ENCODE assay signal across 1 cellular context in genomic region chr19:18475762-18476331, GRCh38.
A peak's percentile ranks its signal among the peaks of the same experiment; 100 is the strongest.
TF ChIP-seq lines count a peak whose summit lies in the region.

No MANE protein-coding gene starts in this region.

TF ChIP-seq in K562, 482 proteins besides CTCF, POLR2A, EP300 and RAD21:
- TF ChIP-seq POLR2G (IDR thresholded peaks at IDR 0.05; ENCODE audit: low read depth, low read length) (0 out of 2 replicates have a peak, but pooled peaks have one; percentile 11), JUNB (CRISPR knock-in tag; conservative IDR thresholded peaks at IDR 0.05) (no peak)
- TF ChIP-seq, protein P1, sequence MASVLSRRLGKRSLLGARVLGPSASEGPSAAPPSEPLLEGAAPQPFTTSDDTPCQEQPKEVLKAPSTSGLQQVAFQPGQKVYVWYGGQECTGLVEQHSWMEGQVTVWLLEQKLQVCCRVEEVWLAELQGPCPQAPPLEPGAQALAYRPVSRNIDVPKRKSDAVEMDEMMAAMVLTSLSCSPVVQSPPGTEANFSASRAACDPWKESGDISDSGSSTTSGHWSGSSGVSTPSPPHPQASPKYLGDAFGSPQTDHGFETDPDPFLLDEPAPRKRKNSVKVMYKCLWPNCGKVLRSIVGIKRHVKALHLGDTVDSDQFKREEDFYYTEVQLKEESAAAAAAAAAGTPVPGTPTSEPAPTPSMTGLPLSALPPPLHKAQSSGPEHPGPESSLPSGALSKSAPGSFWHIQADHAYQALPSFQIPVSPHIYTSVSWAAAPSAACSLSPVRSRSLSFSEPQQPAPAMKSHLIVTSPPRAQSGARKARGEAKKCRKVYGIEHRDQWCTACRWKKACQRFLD (CRISPR knock-in tag; IDR thresholded peaks at IDR 0.05), result no peak
